8 cellular contexts compared by ENCODE assay signal in genomic region chr13:67231481-67231940, GRCh38. TPM values are rescaled to one million over a fixed set of nuclear protein-coding genes. Genes with fewer than 3 reads are reported as not detected.
DNase-seq lines count a peak whose midpoint lies in the region; TF ChIP-seq lines count a peak whose summit lies in the region.

No MANE protein-coding gene starts in this region.

- peak overlapping the region in 3 of 4 donors; percentile 71 to 83 (median 73) for H3K27ac ChIP-seq in Peyer's patch

- H3K9me3 ChIP-seq in Peyer's patch, result no peaks in the 10 kb centered on the region

- DNase-seq in GM12865 (ENCODE audit: low read depth) (no peak), Peyer's patch (no peak), fibroblast of peridontal ligament (ENCODE audit: extremely low read depth) (peak; percentile 18), retinal pigment epithelial cell (ENCODE audit: low read depth) (no peak), occipital lobe (lab: John Stamatoyannopoulos, UW) (no peak), NOMO-1 treated with DMSO at 0.1 percent for 48 hours (lab: John Stamatoyannopoulos, UW; ENCODE audit: unreplicated experiment) (no peak), D341Med (ENCODE audit: low spot score) (no peak), DMS53 treated with DMSO at 0.1 percent for 48 hours (lab: John Stamatoyannopoulos, UW; ENCODE audit: unreplicated experiment) (no peak)

- peaks cover 0 to 8% (median 2%) of the 10 kb centered on the region in 4 donors for H3K4me1 ChIP-seq in Peyer's patch

- H3K27me3 ChIP-seq in Peyer's patch, result no peaks in the 10 kb centered on the region

- H3K36me3 ChIP-seq in Peyer's patch, result no peaks in the 10 kb centered on the region

- no peak for TF ChIP-seq POLR2A in Peyer's patch (IDR thresholded peaks at IDR 0.05)

- TF ChIP-seq CTCF in GM12865 (IDR thresholded peaks at IDR 0.05; ENCODE audit: insufficient read depth, low read depth, low read length, missing control alignments) (no peak), Peyer's patch (IDR thresholded peaks at IDR 0.05) (no peak), retinal pigment epithelial cell (conservative IDR thresholded peaks at IDR 0.05; ENCODE audit: low read depth, low read length) (no peak)

- H3K4me3 ChIP-seq in GM12865 (ENCODE audit: low read depth, low read length) (peak overlapping the region; percentile 79), Peyer's patch (peak overlapping the region; percentile 50 to 77 (median 65)), retinal pigment epithelial cell (ENCODE audit: low read length) (peak overlapping the region; percentile 93)

RNA-seq across cellular contexts. Expression of gene PCDH9, which starts 1.4 kb away (rescaled TPM):
- total RNA-seq in Peyer's patch, result 1 to 10 TPM in 2 of 4 donors, under 1 TPM in 2; 0.57 to 1.7 (median 0.97) TPM
- 113 TPM for total RNA-seq in occipital lobe

Comparison
In these comparisons a context has a peak if more than half of its experiments do, and no peak if none do; other contexts are left out.
1. RNA of gene PCDH9, which starts 1.4 kb away (total RNA-seq): 113 TPM in occipital lobe (single experiment); 0.57 to 1.7 TPM in Peyer's patch; every median in the first group is over 10 times any median in the second.
2. Peak in every context shown above with its lines, with median percentiles within 50 percentile points of each other: H3K4me3 ChIP-seq.